ENCODE assay signal across 23 cellular contexts in genomic region chr17:31293586-31293985, GRCh38. TPM values are rescaled to one million over a fixed set of nuclear protein-coding genes. Genes with fewer than 3 reads are reported as not detected.
"Had no signal": no experiment of that assay in that cellular context is flagged by ENCODE, and none has a peak within 500 bp of the region (broad histone marks: within the 10 kb centered on the region; RNA-seq: fewer than 3 reads in every experiment).

No MANE protein-coding gene starts in this region.

- H3K27ac ChIP-seq: ascending aorta, heart left ventricle, thoracic aorta, upper lobe of right lung, WERI-Rb-1 had no signal

- H3K36me3 ChIP-seq: thoracic aorta, upper lobe of right lung had no signal

- H3K4me2 ChIP-seq: smooth muscle cell had no signal

- H3K4me1 ChIP-seq: ascending aorta, upper lobe of right lung had no signal

- H3K9me3 ChIP-seq: ascending aorta, heart left ventricle, thoracic aorta, upper lobe of right lung had no signal

- DNase-seq: activated CD4-positive, alpha-beta T cell treated with anti-CD3 and anti-CD28 coated beads for 1 hour; activated CD4-positive, alpha-beta T cell treated with anti-CD3 and anti-CD28 coated beads, Interleukin-2, amount 50 U/mL, for 1 hour; activated CD8-positive, alpha-beta T cell treated with anti-CD3 and anti-CD28 coated beads, Interleukin-2, amount 10 ng/mL, durations not matched to agents 7 days and 5 days; activated gamma-delta T cell; cerebellar nuclear complex; effector CD4-positive, alpha-beta T cell; heart left ventricle; islet precursor cell; left cardiac atrium; nephron progenitor cell; nucleus accumbens; stimulated activated CD4-positive, alpha-beta T cell treated with anti-CD3 and anti-CD28 coated beads, Interleukin-15, amount 100 ng/mL, for 24 hours; stimulated activated naive B cell treated with anti-CD40 and anti-IgM and Interleukin-4, amounts not matched to agents 10 μg/mL and 1 μg/mL and 100 μg/mL, for 72 hours; upper lobe of right lung; WERI-Rb-1 had no signal

- H3K27me3 ChIP-seq: ascending aorta, heart left ventricle, upper lobe of right lung had no signal

- FAIRE-seq: bronchial epithelial cell, endometrium, TTC549 had no signal

- H3K4me3 ChIP-seq: ascending aorta, heart left ventricle, smooth muscle cell, thoracic aorta, upper lobe of right lung had no signal

RNA-seq across cellular contexts. Expression of gene OMG, which starts 3.5 kb away (rescaled TPM):
- total RNA-seq: ascending aorta, bronchial epithelial cell, epithelial cell of proximal tubule, lower leg skin, smooth muscle cell, thoracic aorta had no signal

RNA-seq across cellular contexts. Expression of gene EVI2B, which starts 20.3 kb away (rescaled TPM):
- total RNA-seq: bronchial epithelial cell, epithelial cell of proximal tubule, smooth muscle cell had no signal
- polyA plus RNA-seq: smooth muscle cell had no signal

RNA-seq across cellular contexts. Expression of gene EVI2A, which starts 27.8 kb away (rescaled TPM):
- total RNA-seq: bronchial epithelial cell, epithelial cell of proximal tubule, smooth muscle cell had no signal
